In genomic region chrX:1485033-1485432, GRCh38 we compare ENCODE assay signal across 23 cellular contexts. TPM values are rescaled to one million over a fixed set of nuclear protein-coding genes. Genes with fewer than 3 reads are reported as not detected.
DNase-seq lines count a peak whose midpoint lies in the region; ATAC-seq and TF ChIP-seq lines count a peak whose summit lies in the region.
"Had no signal": no experiment of that assay in that cellular context is flagged by ENCODE, and none has a peak within 500 bp of the region (broad histone marks: within the 10 kb centered on the region; RNA-seq: fewer than 3 reads in every experiment).

No MANE protein-coding gene starts in this region.

- no peaks in the 10 kb centered on the region for H3K9me3 Mint-ChIP-seq in CD4-positive, alpha-beta T cell
- peaks cover 7% of the 10 kb centered on the region for H3K9me3 Mint-ChIP-seq in activated CD4-positive, alpha-beta memory T cell treated with anti-CD3 and anti-CD28 coated beads for 36 hours

- H3K36me3 Mint-ChIP-seq in CD4-positive, alpha-beta T cell (ENCODE audit: low read depth): peaks cover 79% of the 10 kb centered on the region
- peaks cover 44% of the 10 kb centered on the region for H3K36me3 Mint-ChIP-seq in activated CD4-positive, alpha-beta memory T cell treated with anti-CD3 and anti-CD28 coated beads for 36 hours

- H3K4me1 ChIP-seq in BLaER1 treated with 17β-estradiol and CSF1 and Interleukin-3, amounts not matched to agents 10 nM and 100 nM: peaks cover 45 to 68% (median 62%) of the 10 kb centered on the region in 10 experiments
- H3K4me1 ChIP-seq in neutrophil (ENCODE audit: control insufficient read depth in 1 of 2, insufficient read depth in 1 of 2, low read depth in 1 of 2, low read length in 1 of 2): peaks cover 42 to 44% of the 10 kb centered on the region in 2 experiments
- no peaks in the 10 kb centered on the region for H3K4me1 ChIP-seq in tibial artery
- H3K4me1 ChIP-seq: body of pancreas had no signal

- no peak for ATAC-seq in CD4-positive, alpha-beta T cell (ENCODE audit: poor library complexity)
- ATAC-seq: body of pancreas; left colon; stimulated activated naive CD8-positive, alpha-beta T cell treated with anti-CD3 and anti-CD28 coated beads, Interleukin-15, Interleukin-2, amounts not matched to agents 100 U/mL and 50 U/mL, for 24 hours had no signal

- CTCF ChIA-PET in CD4-positive, alpha-beta T cell (lab: Charles Lee): no interaction called here
- CTCF ChIA-PET in activated CD4-positive, alpha-beta memory T cell treated with anti-CD3 and anti-CD28 coated beads for 36 hours (lab: Charles Lee): no interaction called here

- no peaks in the 10 kb centered on the region for H3K27me3 Mint-ChIP-seq in CD4-positive, alpha-beta T cell
- H3K27me3 Mint-ChIP-seq in activated CD4-positive, alpha-beta memory T cell treated with anti-CD3 and anti-CD28 coated beads for 36 hours: no peaks in the 10 kb centered on the region
- H3K27me3 Mint-ChIP-seq: activated naive CD8-positive, alpha-beta T cell had no signal

- no peak for TF ChIP-seq CTCF in CD4-positive, alpha-beta T cell (IDR thresholded peaks at IDR 0.05)
- TF ChIP-seq CTCF in neutrophil (IDR thresholded peaks at IDR 0.05): no peak
- no peak for TF ChIP-seq CTCF in tibial artery (IDR thresholded peaks at IDR 0.05)
- TF ChIP-seq CTCF in WERI-Rb-1 (IDR thresholded peaks at IDR 0.05; ENCODE audit: low read depth, low read length): no peak

- peaks cover 38% of the 10 kb centered on the region for H3K4me1 Mint-ChIP-seq in CD4-positive, alpha-beta T cell (ENCODE audit: low read depth)
- peaks cover 49% of the 10 kb centered on the region for H3K4me1 Mint-ChIP-seq in activated CD4-positive, alpha-beta memory T cell treated with anti-CD3 and anti-CD28 coated beads for 36 hours (ENCODE audit: low read depth)

- H4K20me1 ChIP-seq in BLaER1 treated with 17β-estradiol and CSF1 and Interleukin-3, amounts not matched to agents 10 nM and 100 nM: peaks cover 0 to 58% (median 36%) of the 10 kb centered on the region in 11 experiments; a peak in 16 of 22 replicates

- H3K9ac ChIP-seq in BLaER1 treated with 17β-estradiol and CSF1 and Interleukin-3, amounts not matched to agents 10 nM and 100 nM: 0 out of 22 replicates have a peak overlapping the region, but pooled peaks of 1 of the 11 experiments have one; percentile 67
- H3K9ac ChIP-seq: KMS-11 had no signal

- no peak overlapping the region for H3K4me3 ChIP-seq in BLaER1 treated with 17β-estradiol and CSF1 and Interleukin-3, amounts not matched to agents 10 nM and 100 nM
- H3K4me3 ChIP-seq in neutrophil (ENCODE audit: low read depth in 1 of 2, low read length in 1 of 2) (no peak overlapping the region), tibial artery (no peak overlapping the region), WERI-Rb-1 (ENCODE audit: low read depth, low read length) (no peak overlapping the region)
- H3K4me3 ChIP-seq: body of pancreas, SK-N-MC, upper lobe of left lung had no signal

- peaks cover under 1 to 28% (median 19%) of the 10 kb centered on the region in 11 experiments; a peak in 19 of 22 replicates for H3K9me3 ChIP-seq in BLaER1 treated with 17β-estradiol and CSF1 and Interleukin-3, amounts not matched to agents 10 nM and 100 nM (replicated peaks in 1 of 11)
- H3K9me3 ChIP-seq in CD4-positive, alpha-beta T cell (ENCODE audit: control insufficient read depth, low read length): no peaks in the 10 kb centered on the region
- no peaks in the 10 kb centered on the region for H3K9me3 ChIP-seq in neutrophil
- peaks cover 0 to 4% (median 3%) of the 10 kb centered on the region in 3 donors for H3K9me3 ChIP-seq in tibial artery
- H3K9me3 ChIP-seq in WERI-Rb-1 (ENCODE audit: severe bottlenecking): peaks cover 4% of the 10 kb centered on the region
- H3K9me3 ChIP-seq: body of pancreas, upper lobe of left lung had no signal

- no peak overlapping the region for H3K4me3 Mint-ChIP-seq in CD4-positive, alpha-beta T cell
- no peak overlapping the region for H3K4me3 Mint-ChIP-seq in activated CD4-positive, alpha-beta memory T cell treated with anti-CD3 and anti-CD28 coated beads for 36 hours
- H3K4me3 Mint-ChIP-seq: activated naive CD8-positive, alpha-beta T cell; H9 had no signal

- peak overlapping the region in 3 of 11 experiments; percentile 19 to 64 (median 59); a peak in 3 of 22 replicates for H3K27ac ChIP-seq in BLaER1 treated with 17β-estradiol and CSF1 and Interleukin-3, amounts not matched to agents 10 nM and 100 nM
- H3K27ac ChIP-seq in CD4-positive, alpha-beta T cell (ENCODE audit: low read depth, low read length): no peak overlapping the region
- H3K27ac ChIP-seq in neutrophil: peak overlapping the region; percentile 83
- no peak overlapping the region for H3K27ac ChIP-seq in tibial artery
- no peak overlapping the region for H3K27ac ChIP-seq in WERI-Rb-1
- H3K27ac ChIP-seq: body of pancreas, KMS-11, SK-N-MC had no signal

- intact Hi-C loops in CD4-positive, alpha-beta T cell (cut with DNase I, micrococcal nuclease): loop anchor here in 1 of 2 experiments (1.0 kb wide), 1 partner anchor 13 kb away; no protein-coding TSS in a partner anchor
- intact Hi-C loops in activated CD4-positive, alpha-beta memory T cell treated with anti-CD3 and anti-CD28 coated beads for 36 hours (cut with micrococcal nuclease): no loop called here
- intact Hi-C loops in tibial artery (cut with DNase I; ENCODE audit: low total_unique reads): no loop called here

- DNase-seq in CD4-positive, alpha-beta T cell: peak in 1 of 10 experiments; percentile 11
- peak; percentile 7 for DNase-seq in activated CD4-positive, alpha-beta memory T cell treated with anti-CD3 and anti-CD28 coated beads for 36 hours
- DNase-seq in tibial artery (no peak), DMS153 (lab: John Stamatoyannopoulos, UW) (no peak), WERI-Rb-1 (no peak)
- DNase-seq: body of pancreas; Calu3; H9; left colon; midbrain; NCI-H1092 treated with DMSO at 0.1 percent for 48 hours; NCI-H2081; NCI-H446 treated with DMSO at 0.1 percent for 48 hours; RPMI8226; stimulated activated CD4-positive, alpha-beta T cell treated with anti-CD3 and anti-CD28 coated beads, Interleukin-1b, Interleukin-23, amount 100 ng/mL, for 48 hours; stimulated activated naive CD8-positive, alpha-beta T cell treated with anti-CD3 and anti-CD28 coated beads, Interleukin-15, Interleukin-2, amounts not matched to agents 100 U/mL and 50 U/mL, for 24 hours; upper lobe of left lung had no signal

- peak overlapping the region in 9 of 11 experiments; percentile 5 to 74 (median 51); a peak in 9 of 22 replicates for H3K4me2 ChIP-seq in BLaER1 treated with 17β-estradiol and CSF1 and Interleukin-3, amounts not matched to agents 10 nM and 100 nM
- H3K4me2 ChIP-seq: KMS-11 had no signal

- H3K36me3 ChIP-seq in BLaER1 treated with 17β-estradiol and CSF1 and Interleukin-3, amounts not matched to agents 10 nM and 100 nM: peaks cover 32 to 80% (median 73%) of the 10 kb centered on the region in 11 experiments
- H3K36me3 ChIP-seq in neutrophil (peaks cover 13% of the 10 kb centered on the region), tibial artery (no peaks in the 10 kb centered on the region), WERI-Rb-1 (no peaks in the 10 kb centered on the region)
- H3K36me3 ChIP-seq: upper lobe of left lung had no signal

- POLR2A ChIA-PET in CD4-positive, alpha-beta T cell (lab: Charles Lee): no interaction called here
- POLR2A ChIA-PET in activated CD4-positive, alpha-beta memory T cell treated with anti-CD3 and anti-CD28 coated beads for 36 hours (lab: Charles Lee): no interaction called here

- H3K27ac Mint-ChIP-seq in CD4-positive, alpha-beta T cell: peak overlapping the region; percentile 95
- peak overlapping the region; percentile 72 for H3K27ac Mint-ChIP-seq in activated CD4-positive, alpha-beta memory T cell treated with anti-CD3 and anti-CD28 coated beads for 36 hours
- H3K27ac Mint-ChIP-seq: H9, progenitor cell of endocrine pancreas had no signal

- H3K27me3 ChIP-seq in BLaER1 treated with 17β-estradiol and CSF1 and Interleukin-3, amounts not matched to agents 10 nM and 100 nM: no peaks in the 10 kb centered on the region
- no peaks in the 10 kb centered on the region for H3K27me3 ChIP-seq in CD4-positive, alpha-beta T cell (ENCODE audit: control insufficient read depth, insufficient read depth, low read length)
- no peaks in the 10 kb centered on the region for H3K27me3 ChIP-seq in neutrophil
- peaks cover 0 to 23% of the 10 kb centered on the region in 2 donors for H3K27me3 ChIP-seq in tibial artery
- no peaks in the 10 kb centered on the region for H3K27me3 ChIP-seq in WERI-Rb-1 (ENCODE audit: insufficient read depth, low read depth, severe bottlenecking)
- H3K27me3 ChIP-seq: body of pancreas, upper lobe of left lung had no signal

RNA-seq across cellular contexts. Expression of gene ASMTL, which starts 32.3 kb away (rescaled TPM):
- 10 to 100 TPM; 34.6 to 39.3 TPM for total RNA-seq in CD4-positive, alpha-beta T cell
- total RNA-seq in activated CD4-positive, alpha-beta memory T cell treated with anti-CD3 and anti-CD28 coated beads for 36 hours: 10 to 100 TPM; 65.2 to 67.4 TPM

RNA-seq across cellular contexts. Expression of gene P2RY8, which starts 52.0 kb away (rescaled TPM):
- total RNA-seq in CD4-positive, alpha-beta T cell: 100 to 1,000 TPM; 139 TPM
- total RNA-seq in activated CD4-positive, alpha-beta memory T cell treated with anti-CD3 and anti-CD28 coated beads for 36 hours: 10 to 100 TPM; 30.2 to 32.7 TPM
- total RNA-seq: Calu3, H9, progenitor cell of endocrine pancreas had no signal

Comparison
In these comparisons a context has a peak if more than half of its experiments do, and no peak if none do; other contexts are left out.
1. RNA of gene P2RY8, which starts 52.0 kb away (total RNA-seq): 139 TPM in CD4-positive, alpha-beta T cell; 30.2 to 32.7 TPM in activated CD4-positive, alpha-beta memory T cell treated with anti-CD3 and anti-CD28 coated beads for 36 hours; every median in the first group is over 4 times any median in the second.